Comparison of ENCODE assay signal across 17 cellular contexts in genomic region chr12:65511134-65511912, GRCh38.
DNase-seq lines count a peak whose midpoint lies in the region; ATAC-seq, FAIRE-seq and TF ChIP-seq lines count a peak whose summit lies in the region.
"Had no signal": no experiment of that assay in that cellular context is flagged by ENCODE, and none has a peak within 500 bp of the region (broad histone marks: within the 10 kb centered on the region; RNA-seq: fewer than 3 reads in every experiment).

No MANE protein-coding gene starts in this region.

- H3K9ac ChIP-seq in H1 (replicated peaks in 1 of 4; ENCODE audit: extremely low read depth in 1 of 4, low read depth in 3 of 4, low read length in 3 of 4) (no peak overlapping the region), HepG2 (ENCODE audit: insufficient read depth, low read depth, low read length) (no peak overlapping the region)

- H2BK120ac ChIP-seq in H1 (replicated peaks; ENCODE audit: low read depth, low read length), result peak overlapping the region; percentile 56

- H2BK15ac ChIP-seq in H1 (ENCODE audit: low read length), result peak overlapping the region; percentile 66; the same call in 1 of the 2 replicates

- H3K23me2 ChIP-seq in H1 (ENCODE audit: low read depth, low read length), result no peaks in the 10 kb centered on the region

- BruUV-seq in HepG2 (replicated peaks; lab: Mats Ljungman, UMichigan), result no TSS peak

- no peak for TF ChIP-seq RAD21 in H1 (IDR thresholded peaks at IDR 0.05 in 1 of 2, conservative IDR thresholded peaks at IDR 0.05 in 1 of 2; ENCODE audit: low read depth in 2 of 2, low read length in 2 of 2)
- TF ChIP-seq RAD21 in HepG2 (CRISPR knock-in tag; IDR thresholded peaks at IDR 0.05), result no peak

- peak overlapping the region; percentile 34 for H3K4ac ChIP-seq in H1 (replicated peaks; ENCODE audit: insufficient read length, low read depth, low read length)

- intact Hi-C loops in HepG2 (cut with micrococcal nuclease; ENCODE audit: unreplicated experiment), result loop anchor here (2.0 kb wide), 1 partner anchor 185 kb away; no protein-coding TSS in a partner anchor
- intact Hi-C loops in sigmoid colon (cut with DNase I), result no loop called here

- H2BK5ac ChIP-seq in H1 (ENCODE audit: low read depth, low read length), result 0 out of 2 replicates have a peak overlapping the region, but pooled peaks have one; percentile 64

- no peaks in the 10 kb centered on the region for H3K9me3 ChIP-seq in H1 (ENCODE audit: insufficient read depth in 2 of 2, low read depth in 1 of 2, low read length in 1 of 2)
- H3K9me3 ChIP-seq in HepG2 (ENCODE audit: low read length), result no peaks in the 10 kb centered on the region
- H3K9me3 ChIP-seq in sigmoid colon, result no peaks in the 10 kb centered on the region
- H3K9me3 ChIP-seq: ascending aorta had no signal

- no peak overlapping the region; the same call in 1 of the 2 replicates for H2BK20ac ChIP-seq in H1 (ENCODE audit: low read length)

- peak; percentile 75 to 85 for DNase-seq in NCI-H446 (lab: John Stamatoyannopoulos, UW)
- DNase-seq in H1 (ENCODE audit: low read depth in 1 of 2, low spot score in 2 of 2), result no peak
- DNase-seq in HepG2 (ENCODE audit: low spot score), result no peak
- peak; percentile 72 for DNase-seq in sigmoid colon
- DNase-seq in DMS79 (lab: John Stamatoyannopoulos, UW), result no peak
- DNase-seq in MV-4-11 (lab: John Stamatoyannopoulos, UW), result no peak
- DNase-seq in cortex of kidney (lab: John Stamatoyannopoulos, UW), result no peak
- no peak for DNase-seq in activated effector memory CD4-positive, alpha-beta T cell treated with Interleukin-2 at 50 U/mL for 16 hours
- DNase-seq: activated B cell treated with CpG ODN at 0.5 μM for 24 hours; activated T-cell treated with anti-CD3 and anti-CD28 coated beads, Interleukin-2, amount 50 U/mL, for 4 hours; CD4-positive, CD25-positive, alpha-beta regulatory T cell; NCI-H1048; NCI-H526 treated with DMSO at 0.1 percent for 48 hours; occipital lobe; stimulated activated naive CD4-positive, alpha-beta T cell had no signal

- TF ChIP-seq EP300 in H1 (IDR thresholded peaks at IDR 0.05; ENCODE audit: borderline replicate concordance in 1 of 2, low read depth in 2 of 2, low read length in 2 of 2) (no peak), HepG2 (IDR thresholded peaks at IDR 0.05; ENCODE audit: low read depth in 2 of 2, low read length in 2 of 2) (no peak), HepG2 (CRISPR knock-in tag; IDR thresholded peaks at IDR 0.05; ENCODE audit: borderline replicate concordance) (no peak), sigmoid colon (IDR thresholded peaks at IDR 0.05) (no peak)

- peaks cover 0 to 5% (median 0%) of the 10 kb centered on the region in 4 experiments; a peak in 2 of 7 replicates for H3K27me3 ChIP-seq in H1 (replicated peaks in 1 of 4; ENCODE audit: control insufficient read depth in 3 of 4, extremely low read depth in 1 of 4, insufficient read depth in 3 of 4, low read length in 3 of 4)
- peaks cover 2 to 4% of the 10 kb centered on the region in 2 experiments; a peak in 1 of 5 replicates for H3K27me3 ChIP-seq in HepG2 (ENCODE audit: control insufficient read depth in 1 of 2, insufficient read depth in 2 of 2, low read length in 2 of 2)
- no peaks in the 10 kb centered on the region for H3K27me3 ChIP-seq in sigmoid colon
- H3K27me3 ChIP-seq: ascending aorta had no signal

- H4K20me1 ChIP-seq in H1 (replicated peaks in 1 of 2; ENCODE audit: control insufficient read depth in 1 of 2, insufficient read depth in 2 of 2, low read length in 2 of 2) (no peaks in the 10 kb centered on the region), HepG2 (ENCODE audit: insufficient read depth, low read length) (no peaks in the 10 kb centered on the region)

- H2BK12ac ChIP-seq in H1 (ENCODE audit: low read depth, low read length), result peak overlapping the region; percentile 60; the same call in 1 of the 2 replicates

- H4K5ac ChIP-seq in H1 (ENCODE audit: insufficient read length, low read depth, low read length), result no peak overlapping the region

- peak overlapping the region in 1 of 4 experiments; percentile 41; a peak in 2 of 8 replicates for H3K4me3 ChIP-seq in H1 (ENCODE audit: extremely low read depth in 1 of 4, insufficient read depth in 2 of 4, low read depth in 3 of 4, low read length in 4 of 4)
- no peak overlapping the region for H3K4me3 ChIP-seq in HepG2 (replicated peaks in 1 of 3; ENCODE audit: insufficient read depth in 1 of 3, low read depth in 2 of 3, low read length in 3 of 3)
- H3K4me3 ChIP-seq in sigmoid colon, result no peak overlapping the region
- H3K4me3 ChIP-seq: ascending aorta had no signal

- H2AK5ac ChIP-seq in H1 (ENCODE audit: low read depth, low read length), result no peak overlapping the region

- H3K4me2 ChIP-seq in H1 (ENCODE audit: insufficient read depth in 1 of 2, low read depth in 2 of 2, low read length in 2 of 2) (peak overlapping the region in 1 of 2 experiments; percentile 48; a peak in 2 of 4 replicates), HepG2 (ENCODE audit: low read depth, low read length) (peak overlapping the region; percentile 54; the same call in 1 of the 2 replicates)

- no peak for ATAC-seq in HepG2
- ATAC-seq: activated T-cell treated with anti-CD3 and anti-CD28 coated beads, Interleukin-2, amount 50 U/mL, for 4 hours had no signal

- H3K79me1 ChIP-seq in H1 (ENCODE audit: low read depth, low read length), result no peaks in the 10 kb centered on the region

- H3K56ac ChIP-seq in H1 (replicated peaks; ENCODE audit: insufficient read length, low read depth, low read length), result no peak overlapping the region

- H3K36me3 ChIP-seq in H1 (ENCODE audit: control insufficient read depth in 2 of 4, insufficient read depth in 4 of 4, low read length in 3 of 4) (no peaks in the 10 kb centered on the region), HepG2 (replicated peaks in 1 of 2; ENCODE audit: control insufficient read depth in 1 of 2, insufficient read depth in 2 of 2, low read length in 2 of 2) (no peaks in the 10 kb centered on the region), sigmoid colon (no peaks in the 10 kb centered on the region)
- H3K36me3 ChIP-seq: ascending aorta had no signal

- peak overlapping the region; percentile 68 for H4K91ac ChIP-seq in H1 (replicated peaks; ENCODE audit: insufficient read length, low read length)

- H3K27ac ChIP-seq in H1 (ENCODE audit: low read depth, low read length) (no peak overlapping the region), HepG2 (ENCODE audit: extremely low read length, insufficient read depth, low read length) (no peak overlapping the region), sigmoid colon (no peak overlapping the region)
- H3K27ac ChIP-seq: ascending aorta had no signal

- 90% methylated on average over 12 of the region's 13 CpGs; no CpG with 5 or more reads in 1 of the 2 experiments for WGBS in H1 (ENCODE audit: extremely low coverage in 1 of 2, insufficient coverage in 1 of 2, insufficient read length in 1 of 2, insufficient replicate concordance in 2 of 2, low coverage in 1 of 2, low lambda C conversion rate in 2 of 2, missing lambda C conversion rate in 1 of 2), 2 experiments
- WGBS in HepG2 (ENCODE audit: low lambda C conversion rate), result 82% methylated on average over 13 of the region's 13 CpGs
- WGBS in sigmoid colon, 2 donors, result 84% methylated on average over 13 of the region's 13 CpGs

- FAIRE-seq in H1 (lab: Jason Lieb, UNC) (no peak), HepG2 (lab: Jason Lieb, UNC) (no peak)
- FAIRE-seq: islet of Langerhans had no signal

- no peak for TF ChIP-seq CTCF in H1 (IDR thresholded peaks at IDR 0.05; ENCODE audit: control extremely low read depth in 1 of 3, insufficient read depth in 1 of 3, low read depth in 1 of 3, low read length in 3 of 3)
- no peak for TF ChIP-seq CTCF in HepG2 (CRISPR knock-in tag; IDR thresholded peaks at IDR 0.05)
- TF ChIP-seq CTCF in sigmoid colon (IDR thresholded peaks at IDR 0.05), result peak in 1 of 4 experiments; percentile 10

- H3K18ac ChIP-seq in H1 (ENCODE audit: extremely low read depth, low read length), result no peak overlapping the region

- no peak overlapping the region for H3K14ac ChIP-seq in H1 (ENCODE audit: insufficient read length)

- H3K23ac ChIP-seq in H1 (ENCODE audit: insufficient read length), result no peak overlapping the region

- H3K79me2 ChIP-seq in H1 (ENCODE audit: control insufficient read depth in 1 of 2, insufficient read depth in 2 of 2, low read length in 2 of 2), result no peaks in the 10 kb centered on the region
- no peaks in the 10 kb centered on the region for H3K79me2 ChIP-seq in HepG2 (ENCODE audit: insufficient read depth, low read length)

- POLR2A ChIA-PET in H1 (lab: Charles Lee; ENCODE audit: partially characterized antibody), result interaction anchor here (0.6 to 0.7 kb wide), 2 partner anchors 15 to 143 kb away, joined by 3 read pairs; no protein-coding TSS in a partner anchor
- POLR2A ChIA-PET in HepG2 (lab: Yijun Ruan, JAX), result no interaction called here

- H3K4me1 ChIP-seq in H1 (replicated peaks in 1 of 4; ENCODE audit: control insufficient read depth in 3 of 4, insufficient read depth in 4 of 4, low read length in 3 of 4) (peaks cover 2 to 9% (median 7%) of the 10 kb centered on the region in 4 experiments; a peak in 6 of 7 replicates), HepG2 (ENCODE audit: insufficient read depth, low read length) (peaks cover 17% of the 10 kb centered on the region), sigmoid colon (peaks cover 0 to 20% (median 10%) of the 10 kb centered on the region in 4 donors)
- H3K4me1 ChIP-seq: ascending aorta had no signal

- H2AFZ ChIP-seq in H1 (ENCODE audit: low read length) (no peak overlapping the region), HepG2 (ENCODE audit: low read length) (no peak overlapping the region)

- TF ChIP-seq POLR2A in H1 (IDR thresholded peaks at IDR 0.05; ENCODE audit: control extremely low read depth in 1 of 2, low read depth in 2 of 2, low read length in 2 of 2) (no peak), HepG2 (IDR thresholded peaks at IDR 0.05; ENCODE audit: insufficient read depth in 1 of 2, low read depth in 2 of 2, low read length in 2 of 2) (no peak), sigmoid colon (IDR thresholded peaks at IDR 0.05) (no peak)

- H4K8ac ChIP-seq in H1 (ENCODE audit: extremely low read depth, insufficient read depth, low read length), result no peak overlapping the region; the same call in 1 of the 2 replicates

- CTCF ChIA-PET in H1 (lab: Charles Lee; ENCODE audit: partially characterized antibody) (interaction anchor here (0.5 to 1.4 kb wide), 8 partner anchors 9 to 278 kb away, joined by 3 to 4 read pairs (median 4); no protein-coding TSS in a partner anchor), HepG2 (lab: Yijun Ruan, JAX; ENCODE audit: low intra/inter-chr PET ratio, low total read pairs) (no interaction called here)

- in situ Hi-C loops in HepG2 (cut with HindIII; ENCODE audit: extremely low pct_ligation_motif_present, low pct_unique_long_range_greater_than_20kb), result no loop called here

TF ChIP-seq in H1, 55 proteins besides CTCF, POLR2A, EP300 and RAD21 (continues in another document):
- TF ChIP-seq CHD2 (IDR thresholded peaks at IDR 0.05; ENCODE audit: low read length) (no peak), TAF1 (IDR thresholded peaks at IDR 0.05; ENCODE audit: low read depth, low read length) (0 out of 2 replicates have a peak, but pooled peaks have one; percentile 2), BCL11A (IDR thresholded peaks at IDR 0.05; ENCODE audit: low read depth in 2 of 2, low read length in 2 of 2) (no peak)

TF ChIP-seq in HepG2, 621 proteins besides CTCF, POLR2A, EP300 and RAD21:
- TF ChIP-seq ZNF230 (CRISPR knock-in tag; IDR thresholded peaks at IDR 0.05), result no peak

Comparison
In these comparisons a context has a peak if more than half of its experiments do, and no peak if none do; other contexts are left out.
1. DNase-seq: peak in NCI-H446 (2 of 2) and sigmoid colon (single experiment); none in H1 (0 of 2), HepG2 (single experiment), DMS79 (single experiment), MV-4-11 (single experiment), cortex of kidney (single experiment) and activated effector memory CD4-positive, alpha-beta T cell treated with Interleukin-2 at 50 U/mL for 16 hours (single experiment).